1 cellular context compared by ENCODE assay signal in the genomic region with DNA sequence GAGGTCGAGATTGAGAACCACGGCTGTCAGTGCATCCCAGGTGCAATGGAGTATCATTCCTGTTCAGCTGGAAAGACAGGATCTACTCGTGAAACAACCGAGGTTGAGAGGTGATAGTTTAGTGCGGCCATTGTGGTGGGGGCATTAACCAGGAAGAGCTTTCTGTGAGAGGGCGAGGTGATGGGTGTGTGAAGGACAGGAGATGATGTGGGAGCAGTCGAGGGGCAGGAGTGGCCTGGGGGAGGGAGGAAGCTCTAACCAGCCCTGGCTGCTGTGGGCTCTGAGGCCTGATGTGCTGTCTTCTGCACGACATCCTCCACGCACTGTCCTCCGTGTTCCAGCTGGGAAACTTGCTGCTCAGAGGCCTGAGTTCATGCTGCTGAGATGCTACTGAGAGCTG.
TF ChIP-seq lines count a peak whose summit lies in the region.

No MANE protein-coding gene starts in this region.

TF ChIP-seq in PFSK-1, 5 proteins besides CTCF, POLR2A, EP300 and RAD21 (continued from another document):
- TF ChIP-seq, protein P1, sequence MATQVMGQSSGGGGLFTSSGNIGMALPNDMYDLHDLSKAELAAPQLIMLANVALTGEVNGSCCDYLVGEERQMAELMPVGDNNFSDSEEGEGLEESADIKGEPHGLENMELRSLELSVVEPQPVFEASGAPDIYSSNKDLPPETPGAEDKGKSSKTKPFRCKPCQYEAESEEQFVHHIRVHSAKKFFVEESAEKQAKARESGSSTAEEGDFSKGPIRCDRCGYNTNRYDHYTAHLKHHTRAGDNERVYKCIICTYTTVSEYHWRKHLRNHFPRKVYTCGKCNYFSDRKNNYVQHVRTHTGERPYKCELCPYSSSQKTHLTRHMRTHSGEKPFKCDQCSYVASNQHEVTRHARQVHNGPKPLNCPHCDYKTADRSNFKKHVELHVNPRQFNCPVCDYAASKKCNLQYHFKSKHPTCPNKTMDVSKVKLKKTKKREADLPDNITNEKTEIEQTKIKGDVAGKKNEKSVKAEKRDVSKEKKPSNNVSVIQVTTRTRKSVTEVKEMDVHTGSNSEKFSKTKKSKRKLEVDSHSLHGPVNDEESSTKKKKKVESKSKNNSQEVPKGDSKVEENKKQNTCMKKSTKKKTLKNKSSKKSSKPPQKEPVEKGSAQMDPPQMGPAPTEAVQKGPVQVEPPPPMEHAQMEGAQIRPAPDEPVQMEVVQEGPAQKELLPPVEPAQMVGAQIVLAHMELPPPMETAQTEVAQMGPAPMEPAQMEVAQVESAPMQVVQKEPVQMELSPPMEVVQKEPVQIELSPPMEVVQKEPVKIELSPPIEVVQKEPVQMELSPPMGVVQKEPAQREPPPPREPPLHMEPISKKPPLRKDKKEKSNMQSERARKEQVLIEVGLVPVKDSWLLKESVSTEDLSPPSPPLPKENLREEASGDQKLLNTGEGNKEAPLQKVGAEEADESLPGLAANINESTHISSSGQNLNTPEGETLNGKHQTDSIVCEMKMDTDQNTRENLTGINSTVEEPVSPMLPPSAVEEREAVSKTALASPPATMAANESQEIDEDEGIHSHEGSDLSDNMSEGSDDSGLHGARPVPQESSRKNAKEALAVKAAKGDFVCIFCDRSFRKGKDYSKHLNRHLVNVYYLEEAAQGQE (IDR thresholded peaks at IDR 0.05; ENCODE audit: insufficient read depth in 1 of 2, low read depth in 2 of 2, low read length in 2 of 2), result no peak
- no peak for TF ChIP-seq TAF1 (IDR thresholded peaks at IDR 0.05; ENCODE audit: borderline replicate concordance, insufficient read depth, low read length)
- TF ChIP-seq FOXP2 (optimal IDR thresholded peaks at IDR 0.05; ENCODE audit: borderline replicate concordance, extremely low read depth, extremely low read length, insufficient read depth), result no peak
TF ChIP-seq in PFSK-1: peak in this region for 1.
